Comparison of ENCODE assay signal across 14 cellular contexts in genomic region chr1:224784606-224785328, GRCh38.
DNase-seq lines count a peak whose midpoint lies in the region; ATAC-seq and TF ChIP-seq lines count a peak whose summit lies in the region.
"Had no signal": no experiment of that assay in that cellular context is flagged by ENCODE, and none has a peak within 500 bp of the region (broad histone marks: within the 10 kb centered on the region; RNA-seq: fewer than 3 reads in every experiment).

No MANE protein-coding gene starts in this region.

- DNase-seq in AML-193 (lab: John Stamatoyannopoulos, UW) (peak; percentile 25 to 38), HT1080 (ENCODE audit: low read depth) (peak; percentile 74), adipocyte (ENCODE audit: low read depth) (peak; percentile 55), islet precursor cell (peak; percentile 7), T1000 (lab: John Stamatoyannopoulos, UW) (no peak), cerebellar nuclear complex (lab: John Stamatoyannopoulos, UW) (no peak), testis (no peak)
- DNase-seq: COR-L47; effector memory CD8-positive, alpha-beta T cell; H7; stimulated activated CD4-positive, alpha-beta T cell treated with anti-CD3 and anti-CD28 coated beads, Interleukin-2, amount 100 ng/mL, for 48 hours; stimulated activated naive B cell treated with anti-CD40 and anti-IgM and Interleukin-4, amounts not matched to agents 10 μg/mL and 1 μg/mL and 100 μg/mL, for 72 hours had no signal

- H3K27ac ChIP-seq in testis: no peak overlapping the region
- H3K27ac ChIP-seq: PC-9 had no signal

- no peak for TF ChIP-seq POLR2A in testis (IDR thresholded peaks at IDR 0.05)

- 77 to 87% methylated on average over 4 of the region's 4 CpGs for WGBS in testis, 2 donors

- no peaks in the 10 kb centered on the region for H3K9me3 ChIP-seq in adipocyte (ENCODE audit: control insufficient read depth, low read length)
- no peaks in the 10 kb centered on the region for H3K9me3 ChIP-seq in testis

- H3K27me3 ChIP-seq in adipocyte (replicated peaks; ENCODE audit: control insufficient read depth, insufficient read depth, low read length) (no peaks in the 10 kb centered on the region), testis (no peaks in the 10 kb centered on the region)

- TF ChIP-seq CTCF in testis (IDR thresholded peaks at IDR 0.05): no peak

- intact Hi-C loops in testis (cut with DNase I; ENCODE audit: low total_unique reads): no loop called here

- ATAC-seq in GM19455 (IDR thresholded peaks at IDR 0.05; ENCODE audit: unreplicated experiment): no peak
- ATAC-seq: effector memory CD8-positive, alpha-beta T cell had no signal

- H3K4me1 ChIP-seq in adipocyte (ENCODE audit: control insufficient read depth, insufficient read depth, low read length) (peaks cover 13% of the 10 kb centered on the region), testis (no peaks in the 10 kb centered on the region)

- H3K4me3 ChIP-seq in adipocyte (ENCODE audit: low read length) (no peak overlapping the region), testis (no peak overlapping the region)
- H3K4me3 ChIP-seq: PC-9 had no signal

- H3K9ac ChIP-seq in adipocyte (ENCODE audit: low read length): no peak overlapping the region

- H3K36me3 ChIP-seq in adipocyte (ENCODE audit: control insufficient read depth, insufficient read depth, low read length, severe bottlenecking): no peaks in the 10 kb centered on the region
- H3K36me3 ChIP-seq in testis (ENCODE audit: low read depth, missing control alignments): no peaks in the 10 kb centered on the region

Comparison
In these comparisons a context has a peak if more than half of its experiments do, and no peak if none do; other contexts are left out.
1. DNase-seq: peak in AML-193 (2 of 2), HT1080 (single experiment), adipocyte (single experiment) and islet precursor cell (single experiment); none in T1000 (single experiment), cerebellar nuclear complex (0 of 2) and testis (single experiment).